ENCODE assay signal across 8 cellular contexts in the genomic region with DNA sequence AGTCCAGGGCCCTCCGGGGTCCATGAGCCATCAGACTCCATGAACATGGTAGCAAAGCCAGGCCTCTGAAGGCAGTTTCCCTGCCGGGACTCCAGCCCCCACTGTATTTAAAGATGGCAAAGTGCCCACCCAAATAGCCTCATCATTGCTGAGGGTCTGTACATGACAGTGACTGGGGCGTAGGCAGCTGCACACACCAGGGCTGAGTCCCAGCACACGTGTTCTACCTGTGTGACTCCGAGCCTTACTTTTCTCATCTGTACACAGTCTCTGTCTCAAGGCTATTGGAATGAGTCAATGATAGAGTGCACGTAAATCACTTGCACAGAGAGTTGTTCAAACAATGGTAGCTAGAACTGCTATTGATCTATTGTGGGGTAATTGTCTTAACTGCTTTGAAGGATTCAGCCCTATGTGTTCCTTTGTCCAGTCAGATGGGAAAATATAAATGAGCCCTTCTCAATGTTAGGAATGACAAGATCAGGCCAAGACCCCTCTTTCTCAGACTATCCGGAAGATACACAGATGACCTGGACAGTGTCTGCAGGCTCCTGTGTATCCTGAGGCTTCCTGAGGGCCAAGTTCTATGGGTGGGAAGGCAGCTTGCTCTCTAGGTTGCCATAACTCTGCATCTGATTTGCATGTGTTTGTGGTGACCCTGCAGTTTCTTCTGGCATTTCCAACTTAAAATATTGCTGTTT. TPM values are rescaled to one million over a fixed set of nuclear protein-coding genes. Genes with fewer than 3 reads are reported as not detected.
A peak's percentile ranks its signal among the peaks of the same experiment; 100 is the strongest.
DNase-seq lines count a peak whose midpoint lies in the region; ATAC-seq, FAIRE-seq and TF ChIP-seq lines count a peak whose summit lies in the region.

No MANE protein-coding gene starts in this region.

- peak overlapping the region; percentile 73 for H3K4me2 ChIP-seq in A549

- POLR2A ChIA-PET in A549 (lab: Yijun Ruan, JAX) = no interaction called here

- peak overlapping the region; percentile 78 for H3K4me3 Mint-ChIP-seq in T-helper 1 cell treated with Interleukin-12 subunit alpha and Interleukin-12 subunit beta and Interleukin-4 antibody, amounts not matched to agents 30 μg/mL and 1 μg/mL, for 36 hours

- 85% methylated on average over 7 of the region's 7 CpGs for WGBS in A549 (ENCODE audit: missing lambda C conversion rate)

- no peak overlapping the region for H3K27ac ChIP-seq in A549
- no peak overlapping the region for H3K27ac ChIP-seq in iPS-18a (ENCODE audit: low read length)

- H3K9me3 ChIP-seq in A549 (no peaks in the 10 kb centered on the region), iPS-18a (ENCODE audit: control insufficient read depth, low read depth, low read length) (no peaks in the 10 kb centered on the region)

- no peak for TF ChIP-seq POLR2A in A549 (IDR thresholded peaks at IDR 0.05; ENCODE audit: low read length)

- peaks cover 37% of the 10 kb centered on the region for H3K36me3 Mint-ChIP-seq in T-helper 1 cell treated with Interleukin-12 subunit alpha and Interleukin-12 subunit beta and Interleukin-4 antibody, amounts not matched to agents 30 μg/mL and 1 μg/mL, for 36 hours (ENCODE audit: low read depth)

- H3K4me1 ChIP-seq in A549 (peaks cover 14% of the 10 kb centered on the region), iPS-18a (ENCODE audit: control insufficient read depth, low read depth, low read length) (peaks cover 5% of the 10 kb centered on the region)

- peak overlapping the region; percentile 56; the same call in 2 of the 3 replicates for H3K4me3 ChIP-seq in A549
- peak overlapping the region; percentile 72 for H3K4me3 ChIP-seq in iPS-18a (ENCODE audit: low read length)

- H3K9me3 Mint-ChIP-seq in T-helper 1 cell treated with Interleukin-12 subunit alpha and Interleukin-12 subunit beta and Interleukin-4 antibody, amounts not matched to agents 30 μg/mL and 1 μg/mL, for 36 hours = no peaks in the 10 kb centered on the region

- no peak for TF ChIP-seq RAD21 in A549 (conservative IDR thresholded peaks at IDR 0.05 in 1 of 2, IDR thresholded peaks at IDR 0.05 in 1 of 2)

- H3K36me3 ChIP-seq in iPS-18a (ENCODE audit: control insufficient read depth, low read depth, low read length) = no peaks in the 10 kb centered on the region

- no peak for FAIRE-seq in A549 (lab: Jason Lieb, UNC)

- H3K27me3 Mint-ChIP-seq in T-helper 1 cell treated with Interleukin-12 subunit alpha and Interleukin-12 subunit beta and Interleukin-4 antibody, amounts not matched to agents 30 μg/mL and 1 μg/mL, for 36 hours (ENCODE audit: low read depth) = no peaks in the 10 kb centered on the region

- H3K9ac ChIP-seq in iPS-18a (ENCODE audit: low read length) = no peak overlapping the region

- no peak for TF ChIP-seq CTCF in A549 (IDR thresholded peaks at IDR 0.05)

- CTCF ChIA-PET in A549 (lab: Yijun Ruan, JAX) = interaction anchor here (1.0 to 4.7 kb wide), 7 partner anchors 9 to 94 kb away, joined by 3 to 52 read pairs (median 7); no protein-coding TSS in a partner anchor

- DNase-seq in A549 (ENCODE audit: low read depth in 1 of 2, low spot score in 1 of 2) (no peak), SW 1271 (lab: John Stamatoyannopoulos, UW) (no peak), SHP77 treated with DMSO at 0.1 percent for 48 hours (lab: John Stamatoyannopoulos, UW) (no peak), NCI-H1105 (lab: John Stamatoyannopoulos, UW) (no peak)

- ATAC-seq in A549 (peak in 1 of 2 experiments; percentile 18; a peak in 2 of 6 replicates), GM21528 (IDR thresholded peaks at IDR 0.05; ENCODE audit: low FRiP score, unreplicated experiment) (peak; percentile 1), GM21825 (IDR thresholded peaks at IDR 0.05; ENCODE audit: unreplicated experiment) (no peak)

- H3K27me3 ChIP-seq in iPS-18a (ENCODE audit: control insufficient read depth, insufficient read depth, low read length) = peaks cover 40% of the 10 kb centered on the region

- TF ChIP-seq EP300 in A549 (IDR thresholded peaks at IDR 0.05) = no peak

- peak overlapping the region; percentile 93 for H3K27ac Mint-ChIP-seq in T-helper 1 cell treated with Interleukin-12 subunit alpha and Interleukin-12 subunit beta and Interleukin-4 antibody, amounts not matched to agents 30 μg/mL and 1 μg/mL, for 36 hours

- peaks cover 66% of the 10 kb centered on the region for H3K4me1 Mint-ChIP-seq in T-helper 1 cell treated with Interleukin-12 subunit alpha and Interleukin-12 subunit beta and Interleukin-4 antibody, amounts not matched to agents 30 μg/mL and 1 μg/mL, for 36 hours (ENCODE audit: low read depth)

TF ChIP-seq in A549, 52 proteins besides CTCF, POLR2A, EP300 and RAD21:
- TF ChIP-seq TP53 (CRISPR knock-in tag; IDR thresholded peaks at IDR 0.05) (no peak), CBX8 (IDR thresholded peaks at IDR 0.05) (no peak), ZC3H11A (IDR thresholded peaks at IDR 0.05) (no peak), NR3C1 (IDR thresholded peaks at IDR 0.05) (no peak), RCOR1 (IDR thresholded peaks at IDR 0.05; ENCODE audit: low read depth, low read length) (no peak), KDM5A (IDR thresholded peaks at IDR 0.05) (no peak), MAZ (IDR thresholded peaks at IDR 0.05; ENCODE audit: borderline replicate concordance, low read depth, low read length) (no peak), ZFP36 (IDR thresholded peaks at IDR 0.05; ENCODE audit: borderline replicate concordance, partially characterized antibody) (no peak)
- TF ChIP-seq, protein P1, sequence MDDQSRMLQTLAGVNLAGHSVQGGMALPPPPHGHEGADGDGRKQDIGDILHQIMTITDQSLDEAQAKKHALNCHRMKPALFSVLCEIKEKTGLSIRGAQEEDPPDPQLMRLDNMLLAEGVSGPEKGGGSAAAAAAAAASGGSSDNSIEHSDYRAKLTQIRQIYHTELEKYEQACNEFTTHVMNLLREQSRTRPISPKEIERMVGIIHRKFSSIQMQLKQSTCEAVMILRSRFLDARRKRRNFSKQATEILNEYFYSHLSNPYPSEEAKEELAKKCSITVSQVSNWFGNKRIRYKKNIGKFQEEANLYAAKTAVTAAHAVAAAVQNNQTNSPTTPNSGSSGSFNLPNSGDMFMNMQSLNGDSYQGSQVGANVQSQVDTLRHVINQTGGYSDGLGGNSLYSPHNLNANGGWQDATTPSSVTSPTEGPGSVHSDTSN (IDR thresholded peaks at IDR 0.05) = no peak
- TF ChIP-seq, protein P2, sequence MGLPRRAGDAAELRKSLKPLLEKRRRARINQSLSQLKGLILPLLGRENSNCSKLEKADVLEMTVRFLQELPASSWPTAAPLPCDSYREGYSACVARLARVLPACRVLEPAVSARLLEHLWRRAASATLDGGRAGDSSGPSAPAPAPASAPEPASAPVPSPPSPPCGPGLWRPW (IDR thresholded peaks at IDR 0.05) = no peak
TF ChIP-seq in A549: peak in this region for 0.

RNA-seq across cellular contexts. Expression of a gene that starts 48.9 kb away (rescaled TPM):
- 2.0 and 2.2 TPM in 2 replicates for polyA plus RNA-seq in A549 (2011; rRNA removed)
- polyA plus RNA-seq in A549 (2012; cell fraction: cytosol; rRNA removed) = 0.82 and 1.0 TPM in 2 replicates
- 1.1 and 1.2 TPM in 2 replicates for polyA plus RNA-seq in A549 (2012; cell fraction: nucleus; rRNA removed)
- 1.4 to 2.2 TPM (median 1.9 TPM) in 3 replicates for polyA plus RNA-seq in A549 (2017; fragmentation: RNase III; extraction: RNeasy Plus Mini Kit Qiagen cat#74134 plus additional on column Dnase treatment)
- 4.7 and 6.6 TPM in 2 replicates for polyA minus RNA-seq in A549 (2011; rRNA and poly(A)+ RNA removed)

RNA-seq across cellular contexts. Expression of a gene that starts 56.1 kb away (rescaled TPM):
- polyA plus RNA-seq in A549 (2011; rRNA removed) (63.2 and 72.6 TPM in 2 replicates), A549 (2017; fragmentation: RNase III; extraction: RNeasy Plus Mini Kit Qiagen cat#74134 plus additional on column Dnase treatment) (31.8 to 32.7 TPM (median 32.5 TPM) in 3 replicates)
- 45.6 and 50.6 TPM in 2 replicates for polyA plus RNA-seq in A549 (2012; cell fraction: cytosol; rRNA removed)
- 39.4 and 47.8 TPM in 2 replicates for polyA plus RNA-seq in A549 (2012; cell fraction: nucleus; rRNA removed)
- 34.0 and 46.7 TPM in 2 replicates for polyA minus RNA-seq in A549 (2011; rRNA and poly(A)+ RNA removed)
